ENCODE assay signal across 19 cellular contexts in genomic region chrX:7318661-7319060, GRCh38.
DNase-seq lines count a peak whose midpoint lies in the region; ATAC-seq and TF ChIP-seq lines count a peak whose summit lies in the region.
"Had no signal": no experiment of that assay in that cellular context is flagged by ENCODE, and none has a peak within 500 bp of the region (broad histone marks: within the 10 kb centered on the region; RNA-seq: fewer than 3 reads in every experiment).

No MANE protein-coding gene starts in this region.

- no peak overlapping the region for H2BK5ac ChIP-seq in neuronal stem cell (ENCODE audit: low read length)

- H3K4me1 ChIP-seq in mammary epithelial cell (ENCODE audit: insufficient read depth, low read length) = no peaks in the 10 kb centered on the region
- peaks cover 0 to 7% of the 10 kb centered on the region in 2 donors for H3K4me1 ChIP-seq in neuronal stem cell (ENCODE audit: control insufficient read depth in 2 of 2, insufficient read depth in 1 of 2, low read depth in 1 of 2, low read length in 2 of 2)
- H3K4me1 ChIP-seq: Caco-2, HAP-1, SJSA1 had no signal

- H3K27me3 Mint-ChIP-seq in stimulated activated naive CD8-positive, alpha-beta T cell treated with anti-CD3 and anti-CD28 coated beads, Interleukin-15, amount 100 ng/mL, for 72 hours = no peaks in the 10 kb centered on the region

- no peaks in the 10 kb centered on the region for H4K20me1 ChIP-seq in mammary epithelial cell (ENCODE audit: insufficient read depth, low read length)

- no peak overlapping the region for H2BK120ac ChIP-seq in neuronal stem cell (ENCODE audit: low read depth, low read length)

- H2AFZ ChIP-seq in mammary epithelial cell (ENCODE audit: low read depth, low read length) (no peak overlapping the region), neuronal stem cell (ENCODE audit: low read length) (no peak overlapping the region)

- no peak overlapping the region for H3K18ac ChIP-seq in neuronal stem cell (ENCODE audit: low read length)

- no peak overlapping the region for H3K4me3 Mint-ChIP-seq in stimulated activated naive CD8-positive, alpha-beta T cell treated with anti-CD3 and anti-CD28 coated beads, Interleukin-15, amount 100 ng/mL, for 72 hours
- H3K4me3 Mint-ChIP-seq: CD14-positive monocyte had no signal

- CTCF ChIA-PET in mammary epithelial cell (lab: Charles Lee; ENCODE audit: low non-redundant PET) = interaction anchor here (0.6 kb wide), 1 partner anchor 150 kb away, joined by 4 read pairs; no protein-coding TSS in a partner anchor

- H2BK15ac ChIP-seq in neuronal stem cell (ENCODE audit: low read length) = no peak overlapping the region

- H4K8ac ChIP-seq in neuronal stem cell (ENCODE audit: low read depth, low read length) = no peak overlapping the region

- dilution Hi-C loops in mammary epithelial cell (cut with HindIII; ENCODE audit: low sequenced_read_pairs) = no loop called here

- H2BK12ac ChIP-seq in neuronal stem cell (ENCODE audit: low read length) = no peak overlapping the region

- no peak overlapping the region for H3K23ac ChIP-seq in neuronal stem cell (ENCODE audit: low read depth, low read length, poor library complexity)

- H3K4me2 ChIP-seq in mammary epithelial cell (ENCODE audit: insufficient read depth, low read depth, low read length) = no peak overlapping the region
- no peak overlapping the region for H3K4me2 ChIP-seq in neuronal stem cell (ENCODE audit: insufficient read depth, low read length, poor library complexity, severe bottlenecking)

- H3K9me3 Mint-ChIP-seq in activated naive CD4-positive, alpha-beta T cell treated with anti-CD3 and anti-CD28 coated beads, Interleukin-2, amount 50 U/mL, for 72 hours = no peaks in the 10 kb centered on the region
- H3K9me3 Mint-ChIP-seq in stimulated activated naive CD8-positive, alpha-beta T cell treated with anti-CD3 and anti-CD28 coated beads, Interleukin-15, amount 100 ng/mL, for 72 hours = no peaks in the 10 kb centered on the region

- no peaks in the 10 kb centered on the region for H3K36me3 Mint-ChIP-seq in activated naive CD4-positive, alpha-beta T cell treated with anti-CD3 and anti-CD28 coated beads, Interleukin-2, amount 50 U/mL, for 72 hours

- no TSS peak for BruUV-seq in mammary epithelial cell (replicated peaks; lab: Mats Ljungman, UMichigan)

- H3K9me3 ChIP-seq in mammary epithelial cell (replicated peaks; ENCODE audit: insufficient read depth, low read length) (peaks cover 4% of the 10 kb centered on the region), neuronal stem cell (replicated peaks in 1 of 2; ENCODE audit: control insufficient read depth in 2 of 2, insufficient read depth in 1 of 2, low read depth in 1 of 2, low read length in 2 of 2) (no peaks in the 10 kb centered on the region)
- H3K9me3 ChIP-seq: Caco-2, HAP-1, SJSA1 had no signal

- H3K4me3 ChIP-seq in mammary epithelial cell (replicated peaks in 1 of 3; ENCODE audit: insufficient read depth in 1 of 3, low read depth in 2 of 3, low read length in 3 of 3) (no peak overlapping the region), epithelial cell of esophagus (ENCODE audit: low read length) (no peak overlapping the region), neuronal stem cell (ENCODE audit: low read length in 2 of 2) (no peak overlapping the region)
- H3K4me3 ChIP-seq: HAP-1, SJSA1 had no signal

- H2AK5ac ChIP-seq in neuronal stem cell (ENCODE audit: low read depth, low read length) = no peak overlapping the region

- H3K27ac ChIP-seq in mammary epithelial cell (ENCODE audit: insufficient read depth, low read depth, low read length) (no peak overlapping the region), neuronal stem cell (replicated peaks; ENCODE audit: low read length) (no peak overlapping the region)
- H3K27ac ChIP-seq: SJSA1 had no signal

- no peaks in the 10 kb centered on the region for H3K4me1 Mint-ChIP-seq in stimulated activated naive CD8-positive, alpha-beta T cell treated with anti-CD3 and anti-CD28 coated beads, Interleukin-15, amount 100 ng/mL, for 72 hours
- H3K4me1 Mint-ChIP-seq: CD14-positive monocyte had no signal

- no peak overlapping the region for H3K14ac ChIP-seq in neuronal stem cell (ENCODE audit: low read length)

- TF ChIP-seq CTCF in mammary epithelial cell (conservative IDR thresholded peaks at IDR 0.05 in 1 of 2, IDR thresholded peaks at IDR 0.05 in 1 of 2; ENCODE audit: extremely low read depth in 1 of 2, insufficient read depth in 1 of 2, low read depth in 1 of 2, low read length in 2 of 2) (peak in 1 of 2 donors; percentile 12), epithelial cell of esophagus (IDR thresholded peaks at IDR 0.05; ENCODE audit: insufficient read depth, low read depth, low read length, missing control alignments) (peak; percentile 10)

- H3K4ac ChIP-seq in neuronal stem cell (ENCODE audit: low read length) = no peak overlapping the region

- in situ Hi-C loops in T47D (cut with HindIII; ENCODE audit: low pct_unique_long_range_greater_than_20kb, low sequenced_read_pairs) (no loop called here), mammary epithelial cell (cut with MboI; ENCODE audit: low sequenced_read_pairs in 2 of 2) (no loop called here)

- no peaks in the 10 kb centered on the region for H3K27me3 ChIP-seq in mammary epithelial cell (ENCODE audit: insufficient read depth, low read length)
- H3K27me3 ChIP-seq in neuronal stem cell (ENCODE audit: control insufficient read depth in 3 of 3, insufficient read depth in 3 of 3, low read depth in 1 of 3, low read length in 3 of 3) = no peaks in the 10 kb centered on the region
- H3K27me3 ChIP-seq: SJSA1 had no signal

- no peak for ATAC-seq in activated naive CD4-positive, alpha-beta T cell treated with anti-CD3 and anti-CD28 coated beads, Interleukin-2, amount 50 U/mL, for 72 hours
- ATAC-seq in stimulated activated naive CD8-positive, alpha-beta T cell treated with anti-CD3 and anti-CD28 coated beads, Interleukin-15, amount 100 ng/mL, for 72 hours = no peak

- DNase-seq in T47D (ENCODE audit: low read depth in 1 of 2, low spot score in 1 of 2) (peak; percentile 2 to 26), mammary epithelial cell (no peak), NCI-H69 (lab: John Stamatoyannopoulos, UW) (peak; percentile 34), epithelial cell of esophagus (ENCODE audit: low read depth) (peak; percentile 2), neuronal stem cell (ENCODE audit: low spot score) (no peak), mesenteric fat pad (ENCODE audit: low spot score) (no peak)
- DNase-seq in activated naive CD4-positive, alpha-beta T cell treated with anti-CD3 and anti-CD28 coated beads, Interleukin-2, amount 50 U/mL, for 72 hours (ENCODE audit: low spot score in 2 of 2) = no peak
- DNase-seq in stimulated activated naive CD8-positive, alpha-beta T cell treated with anti-CD3 and anti-CD28 coated beads, Interleukin-15, amount 100 ng/mL, for 72 hours = no peak
- DNase-seq: DMS153, KG1, NCI-H1048, NCI-H1436 treated with DMSO at 0.1 percent for 48 hours, NCI-H2029 treated with DMSO at 0.1 percent for 48 hours, NCI-H2227 treated with DMSO at 0.1 percent for 48 hours, NCI-H524 had no signal

- no peak overlapping the region for H4K91ac ChIP-seq in neuronal stem cell (ENCODE audit: low read depth, low read length, poor library complexity)

- WGBS in mammary epithelial cell (ENCODE audit: low coverage, missing lambda C conversion rate) = 92% methylated on average over 2 of the region's 2 CpGs
- WGBS in neuronal stem cell (ENCODE audit: extremely low coverage in 2 of 2, insufficient read length in 2 of 2, insufficient replicate concordance in 1 of 2), 2 donors = no CpG with 5 or more reads among the region's 2 CpGs

- no peaks in the 10 kb centered on the region for H3K79me1 ChIP-seq in neuronal stem cell (ENCODE audit: low read depth, low read length)

- H3K27ac Mint-ChIP-seq in activated naive CD4-positive, alpha-beta T cell treated with anti-CD3 and anti-CD28 coated beads, Interleukin-2, amount 50 U/mL, for 72 hours = no peak overlapping the region
- H3K27ac Mint-ChIP-seq in stimulated activated naive CD8-positive, alpha-beta T cell treated with anti-CD3 and anti-CD28 coated beads, Interleukin-15, amount 100 ng/mL, for 72 hours = no peak overlapping the region

- no peaks in the 10 kb centered on the region for H3K79me2 ChIP-seq in mammary epithelial cell (ENCODE audit: insufficient read depth, low read length)

- no peaks in the 10 kb centered on the region for H3K36me3 ChIP-seq in mammary epithelial cell (ENCODE audit: insufficient read depth, low read length)
- no peaks in the 10 kb centered on the region for H3K36me3 ChIP-seq in neuronal stem cell (replicated peaks in 1 of 2; ENCODE audit: control insufficient read depth in 2 of 2, insufficient read depth in 2 of 2, low read length in 2 of 2)
- H3K36me3 ChIP-seq: HAP-1, SJSA1 had no signal

- H3K9ac ChIP-seq in mammary epithelial cell (ENCODE audit: insufficient read depth, low read length) = no peak overlapping the region
- no peak overlapping the region for H3K9ac ChIP-seq in neuronal stem cell (ENCODE audit: low read depth, low read length, poor library complexity)

- intact Hi-C loops in mammary epithelial cell (cut with micrococcal nuclease) = no loop called here

Comparison
In these comparisons a context has a peak if more than half of its experiments do, and no peak if none do; other contexts are left out.
1. DNase-seq: peak in T47D (2 of 2), NCI-H69 (single experiment) and epithelial cell of esophagus (single experiment); none in mammary epithelial cell (single experiment), neuronal stem cell (single experiment), mesenteric fat pad (single experiment), activated naive CD4-positive, alpha-beta T cell treated with anti-CD3 and anti-CD28 coated beads, Interleukin-2, amount 50 U/mL, for 72 hours (0 of 2) and stimulated activated naive CD8-positive, alpha-beta T cell treated with anti-CD3 and anti-CD28 coated beads, Interleukin-15, amount 100 ng/mL, for 72 hours (0 of 2).